ENCODE assay signal across 8 cellular contexts in the genomic region with DNA sequence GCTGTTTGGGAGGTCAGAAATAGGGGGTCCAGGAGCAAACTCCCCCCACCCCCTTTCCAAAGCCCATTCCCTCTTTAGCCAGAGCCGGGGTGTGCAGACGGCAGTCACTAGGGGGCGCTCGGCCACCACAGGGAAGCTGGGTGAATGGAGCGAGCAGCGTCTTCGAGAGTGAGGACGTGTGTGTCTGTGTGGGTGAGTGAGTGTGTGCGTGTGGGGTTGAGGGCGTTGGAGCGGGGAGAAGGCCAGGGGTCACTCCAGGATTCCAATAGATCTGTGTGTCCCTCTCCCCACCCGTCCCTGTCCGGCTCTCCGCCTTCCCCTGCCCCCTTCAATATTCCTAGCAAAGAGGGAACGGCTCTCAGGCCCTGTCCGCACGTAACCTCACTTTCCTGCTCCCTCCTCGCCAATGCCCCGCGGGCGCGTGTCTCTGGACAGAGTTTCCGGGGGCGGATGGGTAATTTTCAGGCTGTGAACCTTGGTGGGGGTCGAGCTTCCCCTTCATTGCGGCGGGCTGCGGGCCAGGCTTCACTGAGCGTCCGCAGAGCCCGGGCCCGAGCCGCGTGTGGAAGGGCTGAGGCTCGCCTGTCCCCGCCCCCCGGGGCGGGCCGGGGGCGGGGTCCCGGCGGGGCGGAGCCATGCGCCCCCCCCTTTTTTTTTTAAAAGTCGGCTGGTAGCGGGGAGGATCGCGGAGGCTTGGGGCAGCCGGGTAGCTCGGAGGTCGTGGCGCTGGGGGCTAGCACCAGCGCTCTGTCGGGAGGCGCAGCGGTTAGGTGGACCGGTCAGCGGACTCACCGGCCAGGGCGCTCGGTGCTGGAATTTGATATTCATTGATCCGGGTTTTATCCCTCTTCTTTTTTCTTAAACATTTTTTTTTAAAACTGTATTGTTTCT. TPM values are rescaled to one million over a fixed set of nuclear protein-coding genes. Genes with fewer than 3 reads are reported as not detected.
DNase-seq lines count a peak whose midpoint lies in the region; ATAC-seq and TF ChIP-seq lines count a peak whose summit lies in the region.

VEGFA (plus strand) TSS at position 686 of the 891 bp plus-strand sequence.

- no peaks in the 10 kb centered on the region for H3K9me3 Mint-ChIP-seq in Caco-2 (ENCODE audit: unreplicated experiment)

- H3K27ac Mint-ChIP-seq in Caco-2 (ENCODE audit: unreplicated experiment) = peak within 1 kb of the TSS; percentile 92

- peaks cover 56% of the 10 kb centered on the region for H3K36me3 Mint-ChIP-seq in Caco-2 (ENCODE audit: insufficient read depth, unreplicated experiment)

- CTCF ChIA-PET in Caco-2 (lab: Charles Lee) = interaction anchor here (0.6 to 2.7 kb wide), 24 partner anchors 9 to 840 kb away, joined by 3 to 18 read pairs (median 4); partner anchors contain the start of gene MRPS18A

- H3K27me3 ChIP-seq in Caco-2 (replicated peaks; ENCODE audit: control insufficient read depth, insufficient read depth, low read length) (no peaks in the 10 kb centered on the region), NT2/D1 (ENCODE audit: insufficient read depth, insufficient read length) (no peaks in the 10 kb centered on the region)

- in situ Hi-C loops in endometrial microvascular endothelial cells (cut with HindIII; ENCODE audit: inconsistent ontology term, low pct_unique_long_range_greater_than_20kb, low sequenced_read_pairs) = no loop called here

- H3K36me3 ChIP-seq in Caco-2 (ENCODE audit: control insufficient read depth, insufficient read depth, low read length) (peaks cover 9% of the 10 kb centered on the region), NT2/D1 (ENCODE audit: insufficient read depth, insufficient read length, low read length) (peaks cover 4% of the 10 kb centered on the region)

- H3K9ac ChIP-seq in NT2/D1 (ENCODE audit: insufficient read length, low read depth) = peak within 1 kb of the TSS; percentile 89

- no peaks in the 10 kb centered on the region for H3K27me3 Mint-ChIP-seq in Caco-2 (ENCODE audit: insufficient read depth, unreplicated experiment)

- no peaks in the 10 kb centered on the region for H3K9me3 ChIP-seq in Caco-2
- no peaks in the 10 kb centered on the region for H3K9me3 ChIP-seq in NT2/D1 (ENCODE audit: insufficient read depth, low read length)

- TF ChIP-seq CTCF in Caco-2 (IDR thresholded peaks at IDR 0.05; ENCODE audit: insufficient read depth in 1 of 2, low read depth in 1 of 2, low read length in 1 of 2, severe bottlenecking in 1 of 2, unreplicated experiment in 1 of 2) = peak; percentile 92 to 97

- intact Hi-C loops in Caco-2 (cut with micrococcal nuclease; ENCODE audit: unreplicated experiment) = loop anchor here (1.0 to 5.0 kb wide), 8 partner anchors 45 to 310 kb away; no protein-coding TSS in a partner anchor

- H3K4me3 ChIP-seq in Caco-2 (ENCODE audit: low read depth, low read length) (peak within 1 kb of the TSS; percentile 95), NT2/D1 (ENCODE audit: insufficient read length, low read depth) (peak within 1 kb of the TSS; percentile 83)

- BruUV-seq in Caco-2 (replicated peaks; lab: Mats Ljungman, UMichigan) = TSS peak; percentile 40

- POLR2A ChIA-PET in Caco-2 (lab: Charles Lee) = interaction anchor here (0.5 to 2.3 kb wide), 29 partner anchors 9 to 1292 kb away, joined by 3 to 21 read pairs (median 6); partner anchors contain the start of gene RSPH9

- ATAC-seq in GM21360 (IDR thresholded peaks at IDR 0.05; ENCODE audit: unreplicated experiment) = peak; percentile 47

- H3K4me1 Mint-ChIP-seq in Caco-2 (ENCODE audit: low read depth, unreplicated experiment) = peaks cover 24% of the 10 kb centered on the region

- peak; percentile 88 to 92 for DNase-seq in Caco-2
- DNase-seq in HUDEP-2 (lab: John Stamatoyannopoulos, UW; ENCODE audit: unreplicated experiment in 76 of 76) = peak in 74 of 76 experiments; percentile 50 to 100 (median 83)
- peak; percentile 63 for DNase-seq in NT2/D1 (ENCODE audit: low read depth, low spot score)
- DNase-seq in activated CD8-positive, alpha-beta memory T cell treated with anti-CD3 and anti-CD28 coated beads, Interleukin-2, amount 50 U/mL, for 24 hours (ENCODE audit: extremely low read depth) = peak; percentile 74
- peak; percentile 87 for DNase-seq in midbrain (lab: John Stamatoyannopoulos, UW)
- peak; percentile 85 to 86 for DNase-seq in stimulated activated CD8-positive, alpha-beta memory T cell treated with anti-CD3 and anti-CD28 coated beads, Interleukin-2, amount 100 ng/mL, for 48 hours (ENCODE audit: low read depth in 2 of 2)

- H3K4me1 ChIP-seq in Caco-2 (peaks cover 37% of the 10 kb centered on the region), NT2/D1 (ENCODE audit: insufficient read depth, insufficient read length) (peaks cover 17% of the 10 kb centered on the region)

- H3K4me3 Mint-ChIP-seq in Caco-2 (ENCODE audit: unreplicated experiment) = peak within 1 kb of the TSS; percentile 96

RNA-seq across cellular contexts. Expression of gene VEGFA, which starts in this region (rescaled TPM):
- total RNA-seq in Caco-2 (2022) (172 and 174 TPM in 2 replicates), endometrial microvascular endothelial cells (ENCODE audit: inconsistent ontology term) (12.4 TPM)

Comparison
In these comparisons a context has a peak if more than half of its experiments do, and no peak if none do; other contexts are left out.
1. Peak in every context shown above with its lines: DNase-seq, ATAC-seq and H3K4me3 ChIP-seq.
2. RNA of gene VEGFA (total RNA-seq): 172 to 174 TPM in Caco-2; 12.4 TPM in endometrial microvascular endothelial cells (single experiment); every median in the first group is over 10 times any median in the second.